8 cellular contexts compared by ENCODE assay signal in genomic region chr4:21790437-21791029, GRCh38.
DNase-seq lines count a peak whose midpoint lies in the region; ATAC-seq and TF ChIP-seq lines count a peak whose summit lies in the region.

No MANE protein-coding gene starts in this region.

- in situ Hi-C loops in GM13977 (cut with MboI; ENCODE audit: low pct_unique_long_range_greater_than_20kb, low sequenced_read_pairs, unreplicated experiment): loop anchor here (25.0 kb wide), 1 partner anchor 897 kb away; the partner anchor contains the start of gene GBA3

- POLR2A ChIA-PET in AG04450 (lab: Yijun Ruan, JAX): interaction anchor here (0.7 kb wide), 1 partner anchor 50 kb away, joined by 7 read pairs; no protein-coding TSS in a partner anchor

- TF ChIP-seq CTCF in AG04450 (IDR thresholded peaks at IDR 0.05; ENCODE audit: low read depth, low read length): peak; percentile 41; the same call in 1 of the 2 replicates
- peak; percentile 37 for TF ChIP-seq CTCF in GM13977 (IDR thresholded peaks at IDR 0.05; ENCODE audit: extremely low read depth, insufficient read depth, missing control alignments)
- peak; percentile 18 for TF ChIP-seq CTCF in kidney epithelial cell (IDR thresholded peaks at IDR 0.05; ENCODE audit: insufficient read depth, low read length, poor library complexity, severe bottlenecking)

- peaks cover 3% of the 10 kb centered on the region for H3K4me1 Mint-ChIP-seq in T-helper 17 cell

- H3K9me3 ChIP-seq in AG04450 (ENCODE audit: control insufficient read depth, insufficient read depth, low read length) (no peaks in the 10 kb centered on the region), T-helper 17 cell (ENCODE audit: control insufficient read depth, low read length, poor library complexity, severe bottlenecking) (no peaks in the 10 kb centered on the region)

- H3K27ac ChIP-seq in AG04450 (ENCODE audit: low read depth, low read length): no peak overlapping the region

- H3K27ac Mint-ChIP-seq in T-helper 17 cell: peak overlapping the region; percentile 9

- ATAC-seq in T-helper 17 cell: no peak
- no peak for ATAC-seq in HG02885 (IDR thresholded peaks at IDR 0.05; ENCODE audit: poor library complexity, unreplicated experiment)
- ATAC-seq in HG02798 (IDR thresholded peaks at IDR 0.05; ENCODE audit: poor library complexity, unreplicated experiment): no peak

- CTCF ChIA-PET in AG04450 (lab: Charles Lee): interaction anchor here (0.5 to 8.2 kb wide), 49 partner anchors 8 to 906 kb away, joined by 3 to 390 read pairs (median 4); partner anchors contain the start of gene GBA3

- H3K27me3 ChIP-seq in AG04450 (ENCODE audit: control insufficient read depth, insufficient read depth, low read length) (no peaks in the 10 kb centered on the region), kidney epithelial cell (ENCODE audit: control insufficient read depth, insufficient read depth, low read length) (no peaks in the 10 kb centered on the region)

- H3K4me3 ChIP-seq in AG04450 (ENCODE audit: low read depth, low read length): no peak overlapping the region
- H3K4me3 ChIP-seq in kidney epithelial cell (ENCODE audit: low read depth, low read length): no peak overlapping the region

- no peak for DNase-seq in AG04450 (ENCODE audit: low read depth, low spot score)
- DNase-seq in GM13977 (ENCODE audit: low spot score): peak; percentile 4
- DNase-seq in T-helper 17 cell: no peak
- DNase-seq in kidney epithelial cell (ENCODE audit: low read depth): no peak
- DNase-seq in Ammon's horn (ENCODE audit: low spot score): no peak
- DNase-seq in activated gamma-delta T cell treated with Interleukin-2 at 50 U/mL for 16 hours: no peak

- H3K27me3 Mint-ChIP-seq in T-helper 17 cell: no peaks in the 10 kb centered on the region

- no peak overlapping the region for H3K4me3 Mint-ChIP-seq in T-helper 17 cell

- H3K36me3 Mint-ChIP-seq in T-helper 17 cell (ENCODE audit: low read depth): no peaks in the 10 kb centered on the region

- H3K36me3 ChIP-seq in kidney epithelial cell (ENCODE audit: control insufficient read depth, insufficient read depth, low read length): no peaks in the 10 kb centered on the region
